17 cellular contexts compared by ENCODE assay signal in genomic region chr1:235979716-235980338, GRCh38.
DNase-seq lines count a peak whose midpoint lies in the region; ATAC-seq and TF ChIP-seq lines count a peak whose summit lies in the region.
"Had no signal": no experiment of that assay in that cellular context is flagged by ENCODE, and none has a peak within 500 bp of the region (broad histone marks: within the 10 kb centered on the region; RNA-seq: fewer than 3 reads in every experiment).

No MANE protein-coding gene starts in this region.

- ATAC-seq in Right ventricle myocardium superior (ENCODE audit: poor library complexity), result peak; percentile 49
- ATAC-seq in heart right ventricle, result peak in 5 of 8 donors; percentile 26 to 73 (median 38)
- ATAC-seq in HG03442 (IDR thresholded peaks at IDR 0.05; ENCODE audit: unreplicated experiment), result no peak
- ATAC-seq in HG02970 (IDR thresholded peaks at IDR 0.05; ENCODE audit: low FRiP score, unreplicated experiment), result no peak
- ATAC-seq in stimulated activated naive CD8-positive, alpha-beta T cell treated with anti-CD3 and anti-CD28 coated beads, Interleukin-15, amount 100 ng/mL, for 72 hours, result no peak
- ATAC-seq: K562 had no signal

- no peak overlapping the region for H3K27ac Mint-ChIP-seq in stimulated activated naive CD8-positive, alpha-beta T cell treated with anti-CD3 and anti-CD28 coated beads, Interleukin-15, amount 100 ng/mL, for 72 hours
- H3K27ac Mint-ChIP-seq: CD8-positive, alpha-beta memory T cell had no signal

- no peaks in the 10 kb centered on the region for H3K4me1 Mint-ChIP-seq in stimulated activated naive CD8-positive, alpha-beta T cell treated with anti-CD3 and anti-CD28 coated beads, Interleukin-15, amount 100 ng/mL, for 72 hours
- H3K4me1 Mint-ChIP-seq: CD8-positive, alpha-beta memory T cell had no signal

- DNase-seq in Right ventricle myocardium superior (no peak), cardiac septum (ENCODE audit: low spot score) (no peak), heart right ventricle (no peak), retina (peak; percentile 51), LoVo (ENCODE audit: low spot score) (no peak)
- no peak for DNase-seq in stimulated activated naive CD8-positive, alpha-beta T cell treated with anti-CD3 and anti-CD28 coated beads, Interleukin-15, amount 100 ng/mL, for 72 hours
- DNase-seq: CD8-positive, alpha-beta memory T cell; DND-41; GM23248; HCEC 1CT; NCI-H1417 treated with DMSO at 0.1 percent for 48 hours; NCI-H1930; NCI-H69 had no signal

- peaks cover 10% of the 10 kb centered on the region for H3K27me3 Mint-ChIP-seq in stimulated activated naive CD8-positive, alpha-beta T cell treated with anti-CD3 and anti-CD28 coated beads, Interleukin-15, amount 100 ng/mL, for 72 hours
- H3K27me3 Mint-ChIP-seq: CD8-positive, alpha-beta memory T cell had no signal

- no peak overlapping the region for H3K4me3 Mint-ChIP-seq in stimulated activated naive CD8-positive, alpha-beta T cell treated with anti-CD3 and anti-CD28 coated beads, Interleukin-15, amount 100 ng/mL, for 72 hours
- H3K4me3 Mint-ChIP-seq: CD8-positive, alpha-beta memory T cell had no signal

- peaks cover 0 to 100% (median 71%) of the 10 kb centered on the region in 9 donors for H3K36me3 ChIP-seq in heart right ventricle
- H3K36me3 ChIP-seq: BLaER1 treated with 17β-estradiol and CSF1 and Interleukin-3, amounts not matched to agents 10 nM and 100 nM had no signal

- peaks cover 0 to 55% (median 45%) of the 10 kb centered on the region in 9 donors for H3K4me1 ChIP-seq in heart right ventricle

- intact Hi-C loops in Right ventricle myocardium superior (cut with DNase I), result loop anchor here (10.0 kb wide), 2 partner anchors 115 to 465 kb away; partner anchors contain the start of gene LYST
- intact Hi-C loops in cardiac septum (cut with DNase I), result loop anchor here (10.0 kb wide), 1 partner anchor 195 kb away; no protein-coding TSS in a partner anchor
- intact Hi-C loops in heart right ventricle (cut with DNase I), result loop anchor here in 7 of 10 donors (5.0 to 10.0 kb wide), 9 partner anchors 37 to 475 kb away; partner anchors contain the start of genes LYST (in 3 of the 7), NID1 (in 2 of the 7) and B3GALNT2 (in 1 of the 7)

- H3K27me3 ChIP-seq in heart right ventricle, result no peaks in the 10 kb centered on the region
- H3K27me3 ChIP-seq: BLaER1 treated with 17β-estradiol and CSF1 and Interleukin-3, amounts not matched to agents 10 nM and 100 nM had no signal

- peaks cover 0 to 12% of the 10 kb centered on the region in 2 donors for H3K9me3 Mint-ChIP-seq in stimulated activated naive CD8-positive, alpha-beta T cell treated with anti-CD3 and anti-CD28 coated beads, Interleukin-15, amount 100 ng/mL, for 72 hours
- H3K9me3 Mint-ChIP-seq: CD8-positive, alpha-beta memory T cell had no signal

- 77 to 80% methylated on average over 12 of the region's 12 CpGs for WGBS in heart right ventricle, 2 donors

- peak overlapping the region in 7 of 10 donors; percentile 14 to 51 (median 27) for H3K27ac ChIP-seq in heart right ventricle
- H3K27ac ChIP-seq: GM23248 had no signal

- no peak overlapping the region for H3K4me3 ChIP-seq in heart right ventricle
- H3K4me3 ChIP-seq: BLaER1 treated with 17β-estradiol and CSF1 and Interleukin-3, amounts not matched to agents 10 nM and 100 nM; GM23248; K562 had no signal

- H3K9me3 ChIP-seq in heart right ventricle, result peaks cover 0 to 13% (median 0%) of the 10 kb centered on the region in 11 donors

- TF ChIP-seq CTCF in heart right ventricle (IDR thresholded peaks at IDR 0.05), result no peak

Comparison
In these comparisons a context has a peak if more than half of its experiments do, and no peak if none do; other contexts are left out.
1. ATAC-seq: peak in Right ventricle myocardium superior (single experiment) and heart right ventricle (5 of 8); none in HG03442 (single experiment), HG02970 (single experiment) and stimulated activated naive CD8-positive, alpha-beta T cell treated with anti-CD3 and anti-CD28 coated beads, Interleukin-15, amount 100 ng/mL, for 72 hours (single experiment).